Comparison of ENCODE assay signal across 24 cellular contexts in genomic region chr4:5086535-5086934, GRCh38. TPM values are rescaled to one million over a fixed set of nuclear protein-coding genes. Genes with fewer than 3 reads are reported as not detected.
"Had no signal": no experiment of that assay in that cellular context is flagged by ENCODE, and none has a peak within 500 bp of the region (broad histone marks: within the 10 kb centered on the region; RNA-seq: fewer than 3 reads in every experiment).

No MANE protein-coding gene starts in this region.

- DNase-seq: colonic mucosa; cortex of kidney; dorsolateral prefrontal cortex; effector CD4-positive, alpha-beta T cell; effector memory CD4-positive, alpha-beta T cell; erythroblast; esophagus squamous epithelium; foreskin fibroblast; foreskin melanocyte; gastrocnemius medialis; glutamatergic neuron; head of caudate nucleus; heart right ventricle; hippocampal formation; left cardiac atrium; left lung; left ventricle myocardium superior; lower lobe of right lung; mesendoderm; midbrain; naive thymus-derived CD4-positive, alpha-beta T cell had no signal

- H3K4me3 ChIP-seq: colonic mucosa, dorsolateral prefrontal cortex, esophagus squamous epithelium, gastrocnemius medialis, heart right ventricle, left lung, lower lobe of right lung had no signal

- ATAC-seq: esophagus mucosa; gastrocnemius medialis; heart right ventricle; left cardiac atrium; left lung; left ventricle myocardium superior; lower lobe of right lung; naive thymus-derived CD4-positive, alpha-beta T cell had no signal

- H3K36me3 ChIP-seq: colonic mucosa, esophagus squamous epithelium, gastrocnemius medialis, heart right ventricle, left lung, lower lobe of right lung had no signal

- H3K27ac ChIP-seq: colonic mucosa, dorsolateral prefrontal cortex, epithelial cell of prostate, esophagus squamous epithelium, gastrocnemius medialis, heart right ventricle, left lung, lower lobe of right lung had no signal

- H3K9me3 ChIP-seq: colonic mucosa had no signal

- H3K4me1 ChIP-seq: colonic mucosa, esophagus squamous epithelium, gastrocnemius medialis, left lung, lower lobe of right lung had no signal

- FAIRE-seq: keratinocyte had no signal

- H3K27me3 ChIP-seq: colonic mucosa, esophagus squamous epithelium, gastrocnemius medialis, heart right ventricle, left lung had no signal

RNA-seq across cellular contexts. Expression of gene STK32B, which starts 35.3 kb away (rescaled TPM):
- polyA plus RNA-seq: naive thymus-derived CD4-positive, alpha-beta T cell had no signal
